In genomic region chr6:143543435-143543834, GRCh38 we compare ENCODE assay signal across 17 cellular contexts. TPM values are rescaled to one million over a fixed set of nuclear protein-coding genes. Genes with fewer than 3 reads are reported as not detected.
DNase-seq lines count a peak whose midpoint lies in the region; ATAC-seq, FAIRE-seq and TF ChIP-seq lines count a peak whose summit lies in the region.
"Had no signal": no experiment of that assay in that cellular context is flagged by ENCODE, and none has a peak within 500 bp of the region (broad histone marks: within the 10 kb centered on the region; RNA-seq: fewer than 3 reads in every experiment).

No MANE protein-coding gene starts in this region.

- TF ChIP-seq CTCF in nephron progenitor cell (IDR thresholded peaks at IDR 0.05): no peak
- TF ChIP-seq CTCF in pancreas (IDR thresholded peaks at IDR 0.05): no peak

- ATAC-seq in GM21786 (IDR thresholded peaks at IDR 0.05; ENCODE audit: unreplicated experiment): peak; percentile 49
- ATAC-seq in T-cell (replicated peaks in 1 of 4): no peak
- no peak for ATAC-seq in pancreas
- no peak for ATAC-seq in activated naive CD8-positive, alpha-beta T cell treated with anti-CD3 and anti-CD28 coated beads, Interleukin-2, amount 50 U/mL, for 24 hours

- CTCF ChIA-PET in T-cell (lab: Charles Lee): interaction anchor here (0.6 to 1.4 kb wide), 4 partner anchors 32 to 397 kb away, joined by 3 to 5 read pairs (median 3); partner anchors contain the start of gene LTV1 (in 1 of the 2)

- peaks cover 86% of the 10 kb centered on the region for H3K4me1 Mint-ChIP-seq in T-helper 2 cell treated with Interferon-gamma antibody and Interleukin-4, amounts not matched to agents 5 μg/mL and 100 μg/mL, for 36 hours (ENCODE audit: low read depth)
- H3K4me1 Mint-ChIP-seq in T-cell (peaks cover 78 to 94% (median 86%) of the 10 kb centered on the region in 3 donors), nephron progenitor cell (peaks cover 17% of the 10 kb centered on the region)
- peaks cover 45% of the 10 kb centered on the region for H3K4me1 Mint-ChIP-seq in activated naive CD8-positive, alpha-beta T cell treated with anti-CD3 and anti-CD28 coated beads, Interleukin-2, amount 50 U/mL, for 24 hours

- DNase-seq in T-helper 2 cell treated with Interferon-gamma antibody and Interleukin-4, amounts not matched to agents 5 μg/mL and 100 μg/mL, for 36 hours (ENCODE audit: low spot score): no peak
- DNase-seq in T-helper 2 cell: no peak
- no peak for DNase-seq in T-cell
- no peak for DNase-seq in nephron progenitor cell
- no peak for DNase-seq in pancreas
- DNase-seq in activated naive CD8-positive, alpha-beta T cell treated with anti-CD3 and anti-CD28 coated beads, Interleukin-2, amount 50 U/mL, for 24 hours: no peak
- no peak for DNase-seq in central memory CD4-positive, alpha-beta T cell
- DNase-seq: activated T-cell treated with anti-CD3 and anti-CD28 coated beads, Interleukin-2, amount 50 U/mL, for 48 hours; dorsolateral prefrontal cortex; mesendoderm; NCI-H1436 treated with DMSO at 0.1 percent for 48 hours; NCI-H526 treated with DMSO at 0.1 percent for 48 hours; spleen had no signal

- WGBS in pancreas, 2 donors: 83 to 93% methylated on average over 1 of the region's 1 CpG

- H3K27me3 ChIP-seq in pancreas: no peaks in the 10 kb centered on the region
- H3K27me3 ChIP-seq: dorsolateral prefrontal cortex, spleen had no signal

- H3K4me1 ChIP-seq in pancreas: no peaks in the 10 kb centered on the region

- no peaks in the 10 kb centered on the region for H3K36me3 ChIP-seq in pancreas
- H3K36me3 ChIP-seq: spleen had no signal

- H3K9me3 Mint-ChIP-seq in T-helper 2 cell treated with Interferon-gamma antibody and Interleukin-4, amounts not matched to agents 5 μg/mL and 100 μg/mL, for 36 hours: no peaks in the 10 kb centered on the region
- H3K9me3 Mint-ChIP-seq in T-cell (no peaks in the 10 kb centered on the region), nephron progenitor cell (no peaks in the 10 kb centered on the region)
- no peaks in the 10 kb centered on the region for H3K9me3 Mint-ChIP-seq in activated naive CD8-positive, alpha-beta T cell treated with anti-CD3 and anti-CD28 coated beads, Interleukin-2, amount 50 U/mL, for 24 hours
- H3K9me3 Mint-ChIP-seq: IgD-negative memory B cell had no signal

- H3K4me3 ChIP-seq in pancreas: no peak overlapping the region
- H3K4me3 ChIP-seq: dorsolateral prefrontal cortex, spleen had no signal

- H3K27ac ChIP-seq in pancreas: no peak overlapping the region
- H3K27ac ChIP-seq: dorsolateral prefrontal cortex had no signal

- H3K36me3 Mint-ChIP-seq in T-helper 2 cell treated with Interferon-gamma antibody and Interleukin-4, amounts not matched to agents 5 μg/mL and 100 μg/mL, for 36 hours (ENCODE audit: low read depth): peaks cover 15% of the 10 kb centered on the region
- H3K36me3 Mint-ChIP-seq in T-cell: peaks cover 7% of the 10 kb centered on the region
- no peaks in the 10 kb centered on the region for H3K36me3 Mint-ChIP-seq in nephron progenitor cell (ENCODE audit: low read depth)
- H3K36me3 Mint-ChIP-seq in activated naive CD8-positive, alpha-beta T cell treated with anti-CD3 and anti-CD28 coated beads, Interleukin-2, amount 50 U/mL, for 24 hours (ENCODE audit: low read depth): peaks cover 4% of the 10 kb centered on the region

- no peaks in the 10 kb centered on the region for H3K27me3 Mint-ChIP-seq in T-helper 2 cell treated with Interferon-gamma antibody and Interleukin-4, amounts not matched to agents 5 μg/mL and 100 μg/mL, for 36 hours (ENCODE audit: low read depth)
- H3K27me3 Mint-ChIP-seq in T-cell: no peaks in the 10 kb centered on the region
- H3K27me3 Mint-ChIP-seq in nephron progenitor cell (ENCODE audit: low read depth, poor library complexity): peaks cover 7% of the 10 kb centered on the region
- H3K27me3 Mint-ChIP-seq in activated naive CD8-positive, alpha-beta T cell treated with anti-CD3 and anti-CD28 coated beads, Interleukin-2, amount 50 U/mL, for 24 hours: no peaks in the 10 kb centered on the region
- H3K27me3 Mint-ChIP-seq: IgD-negative memory B cell had no signal

- FAIRE-seq in pancreas (lab: Jason Lieb, UNC): no peak
- FAIRE-seq: A204.1, astrocyte had no signal

- H3K9me3 ChIP-seq in pancreas: no peaks in the 10 kb centered on the region
- H3K9me3 ChIP-seq: spleen had no signal

- intact Hi-C loops in pancreas (cut with DNase I): no loop called here

- POLR2A ChIA-PET in T-cell (lab: Charles Lee): interaction anchor here (0.6 kb wide), 2 partner anchors 14 to 733 kb away, joined by 3 to 5 read pairs; no protein-coding TSS in a partner anchor

- H3K27ac Mint-ChIP-seq in T-helper 2 cell treated with Interferon-gamma antibody and Interleukin-4, amounts not matched to agents 5 μg/mL and 100 μg/mL, for 36 hours: peak overlapping the region; percentile 76
- H3K27ac Mint-ChIP-seq in T-cell (peak overlapping the region; percentile 76 to 90), nephron progenitor cell (peak overlapping the region; percentile 52)
- H3K27ac Mint-ChIP-seq in activated naive CD8-positive, alpha-beta T cell treated with anti-CD3 and anti-CD28 coated beads, Interleukin-2, amount 50 U/mL, for 24 hours: no peak overlapping the region

- H3K4me3 Mint-ChIP-seq in T-helper 2 cell treated with Interferon-gamma antibody and Interleukin-4, amounts not matched to agents 5 μg/mL and 100 μg/mL, for 36 hours: peak overlapping the region; percentile 9
- H3K4me3 Mint-ChIP-seq in T-cell (peak overlapping the region in 2 of 3 donors; percentile 0 to 6), nephron progenitor cell (no peak overlapping the region)
- H3K4me3 Mint-ChIP-seq in activated naive CD8-positive, alpha-beta T cell treated with anti-CD3 and anti-CD28 coated beads, Interleukin-2, amount 50 U/mL, for 24 hours: no peak overlapping the region
- H3K4me3 Mint-ChIP-seq: IgD-negative memory B cell had no signal

RNA-seq across cellular contexts. Expression of gene FUCA2, which starts 31.9 kb away (rescaled TPM):
- total RNA-seq in T-cell (1 to 10 TPM; 4.6 to 9.0 (median 7.1) TPM), pancreas (10 to 100 TPM; 21.0 to 36.7 (median 29.3) TPM)
- polyA plus RNA-seq in pancreas: 10 to 100 TPM; 16.2 to 26.9 TPM

Comparison
In these comparisons a context has a peak if more than half of its experiments do, and no peak if none do; other contexts are left out.
1. H3K4me3 Mint-ChIP-seq: peak in T-helper 2 cell treated with Interferon-gamma antibody and Interleukin-4, amounts not matched to agents 5 μg/mL and 100 μg/mL, for 36 hours (single experiment) and T-cell (2 of 3); none in nephron progenitor cell (single experiment) and activated naive CD8-positive, alpha-beta T cell treated with anti-CD3 and anti-CD28 coated beads, Interleukin-2, amount 50 U/mL, for 24 hours (single experiment).